In the genomic region with DNA sequence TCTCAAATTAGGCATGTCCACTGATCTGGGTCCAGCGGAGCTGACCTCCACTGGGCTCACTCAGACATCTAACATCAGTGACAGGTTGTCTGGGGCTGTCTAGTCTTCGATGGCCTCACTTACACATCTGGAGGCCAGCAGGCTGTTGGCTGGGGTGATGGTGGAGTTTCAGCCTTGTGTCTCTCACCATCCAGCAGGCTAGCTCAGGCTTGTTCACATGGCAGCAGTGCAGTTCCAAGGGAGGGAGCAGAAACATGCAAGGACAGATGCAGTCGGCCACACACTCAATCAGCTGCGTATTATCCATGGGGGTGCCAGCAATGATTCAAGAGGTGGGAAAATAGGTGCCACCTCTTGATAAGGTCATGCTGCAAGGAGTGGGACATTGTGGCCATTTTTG, we compare ENCODE assay signal across 23 cellular contexts.
"Had no signal": no experiment of that assay in that cellular context is flagged by ENCODE, and none has a peak within 500 bp of the region (broad histone marks: within the 10 kb centered on the region; RNA-seq: fewer than 3 reads in every experiment).

No MANE protein-coding gene starts in this region.

- H3K4me3 ChIP-seq: lower lobe of right lung, prostate gland, skin epidermis, spleen, testis, tibial artery had no signal

- H3K4me1 ChIP-seq: lower lobe of right lung, parathyroid adenoma, prostate gland, testis, tibial artery had no signal

- DNase-seq: central memory CD4-positive, alpha-beta T cell; effector memory CD4-positive, alpha-beta T cell; foreskin melanocyte; glutamatergic neuron; hypothalamus; immature natural killer cell; islet precursor cell; left ventricle myocardium superior; lower lobe of right lung; natural killer cell; right cardiac atrium; spleen; stimulated activated CD4-positive, alpha-beta T cell treated with anti-CD3 and anti-CD28 coated beads, Interleukin-4, amount 100 ng/mL, for 4 hours; stimulated activated naive CD8-positive, alpha-beta T cell treated with anti-CD3 and anti-CD28 coated beads, Interleukin-15, Interleukin-2, amounts not matched to agents 100 U/mL and 50 U/mL, for 24 hours; substantia nigra; testis; tibial artery had no signal

- H3K9me3 ChIP-seq: lower lobe of right lung, prostate gland, testis, tibial artery had no signal

- H2AFZ ChIP-seq: parathyroid adenoma had no signal

- H3K27ac ChIP-seq: lower lobe of right lung, parathyroid adenoma, prostate gland, skin epidermis, spleen, testis, tibial artery had no signal

- H3K79me2 ChIP-seq: parathyroid adenoma had no signal

- H3K9ac ChIP-seq: parathyroid adenoma had no signal

- FAIRE-seq: colon, endothelial cell of umbilical vein had no signal

- ATAC-seq: left ventricle myocardium superior; lower lobe of right lung; natural killer cell; right cardiac atrium; stimulated activated memory B cell treated with anti-CD40 and anti-IgM and Interleukin-4, amounts not matched to agents 10 μg/mL and 1 μg/mL and 100 μg/mL, for 72 hours; stimulated activated naive CD8-positive, alpha-beta T cell treated with anti-CD3 and anti-CD28 coated beads, Interleukin-15, Interleukin-2, amounts not matched to agents 100 U/mL and 50 U/mL, for 24 hours had no signal

- H3K27me3 ChIP-seq: spleen, testis, tibial artery had no signal

- H3K36me3 ChIP-seq: lower lobe of right lung, prostate gland, spleen, tibial artery had no signal
